ENCODE assay signal across 7 cellular contexts in the genomic region with DNA sequence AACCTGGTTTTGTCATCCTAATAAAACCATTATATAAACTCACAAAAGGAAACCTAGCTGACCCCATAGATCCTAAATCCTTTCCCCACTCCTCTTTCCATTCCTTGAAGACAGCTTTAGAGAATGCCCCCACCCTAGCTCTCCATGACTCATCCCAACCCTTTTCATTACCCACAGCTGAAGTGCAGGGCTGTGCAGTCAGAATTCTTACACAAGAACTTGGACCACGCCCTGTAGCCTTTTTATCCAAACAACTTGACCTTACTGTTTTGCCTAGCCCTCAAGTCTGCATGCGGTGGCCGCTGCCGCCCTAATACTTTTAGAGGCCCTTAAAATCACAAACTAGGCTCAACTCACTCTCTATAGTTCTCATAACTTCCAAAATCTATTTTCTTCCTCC. TPM values are rescaled to one million over a fixed set of nuclear protein-coding genes. Genes with fewer than 3 reads are reported as not detected.
DNase-seq lines count a peak whose midpoint lies in the region; ATAC-seq, FAIRE-seq and TF ChIP-seq lines count a peak whose summit lies in the region.
"Not testable (repeated sequence)": the region's sequence is repeated elsewhere in the genome, so short reads cannot be mapped to it uniquely, and the experiment has no call there.

No MANE protein-coding gene starts in this region.

- TF ChIP-seq RAD21 in K562 (CRISPR knock-in tag; conservative IDR thresholded peaks at IDR 0.05 in 1 of 2, IDR thresholded peaks at IDR 0.05 in 1 of 2), result not testable (repeated sequence)

- in situ Hi-C loops in K562 (cut with MboI), result not testable (repeated sequence)

- not testable (repeated sequence) for H2BK12ac ChIP-seq in mesenchymal stem cell (ENCODE audit: low read length in 2 of 2)

- not testable (repeated sequence) for H4K91ac ChIP-seq in mesenchymal stem cell (ENCODE audit: low read length)

- not testable (repeated sequence) for H3K9me1 ChIP-seq in K562 (ENCODE audit: control insufficient read depth, insufficient read depth, low read length)

- not testable (repeated sequence) for H3K27ac ChIP-seq in Karpas-422 (ENCODE audit: low read length); K562 (ENCODE audit: extremely low read depth, low read depth, low read length); colonic mucosa; mesenchymal stem cell (ENCODE audit: low read length, poor library complexity, severe bottlenecking)

- H2BK120ac ChIP-seq in mesenchymal stem cell (ENCODE audit: low read depth, low read length), result not testable (repeated sequence)

- not testable (repeated sequence) for H2BK5ac ChIP-seq in mesenchymal stem cell (ENCODE audit: low read depth, low read length, poor library complexity, severe bottlenecking)

- H3K9me3 ChIP-seq in Karpas-422 (ENCODE audit: low read length); K562 (replicated peaks; ENCODE audit: control insufficient read depth, insufficient read depth, low read depth, low read length); colonic mucosa; mesenchymal stem cell (ENCODE audit: control insufficient read depth, low read length): not testable (repeated sequence)

- 8% methylated on average over 4 of the region's 4 CpGs for WGBS in K562 (ENCODE audit: insufficient coverage, low coverage, missing lambda C conversion rate)
- 49% methylated on average over 4 of the region's 4 CpGs for whole genome bisulfite sequencing in mesenchymal stem cell

- TF ChIP-seq CTCF in K562 (IDR thresholded peaks at IDR 0.05 in 2 of 3, conservative IDR thresholded peaks at IDR 0.05 in 1 of 3; ENCODE audit: insufficient read depth in 2 of 3, low read depth in 1 of 3, low read length in 3 of 3); colonic mucosa (IDR thresholded peaks at IDR 0.05); fibroblast of the aortic adventitia (IDR thresholded peaks at IDR 0.05; ENCODE audit: insufficient read depth, low read length): not testable (repeated sequence)

- H3K18ac ChIP-seq in mesenchymal stem cell (ENCODE audit: low read depth in 1 of 2, low read length in 2 of 2), result not testable (repeated sequence)

- H3K4me1 ChIP-seq in Karpas-422 (ENCODE audit: low read length); K562 (replicated peaks in 1 of 2; ENCODE audit: control insufficient read depth in 2 of 2, insufficient read depth in 2 of 2, low read length in 2 of 2); colonic mucosa; mesenchymal stem cell (ENCODE audit: control insufficient read depth, insufficient read depth, low read depth, low read length): not testable (repeated sequence)

- H3K9ac ChIP-seq in Karpas-422 (ENCODE audit: low read length); K562 (ENCODE audit: insufficient read depth in 1 of 2, low read depth in 2 of 2, low read length in 2 of 2); colonic mucosa (ENCODE audit: low read depth in 2 of 2, low read length in 2 of 2); mesenchymal stem cell (ENCODE audit: low read length): not testable (repeated sequence)

- H4K8ac ChIP-seq in mesenchymal stem cell (ENCODE audit: low read length), result not testable (repeated sequence)

- TF ChIP-seq EP300 in K562 (IDR thresholded peaks at IDR 0.05; ENCODE audit: low read length), result not testable (repeated sequence)

- H3K4ac ChIP-seq in mesenchymal stem cell (ENCODE audit: low read depth in 1 of 2, low read length in 2 of 2), result not testable (repeated sequence)

- ATAC-seq in K562, result not testable (repeated sequence)

- H2BK15ac ChIP-seq in mesenchymal stem cell (ENCODE audit: low read depth, poor library complexity, severe bottlenecking), result not testable (repeated sequence)

- DNase-seq in EL (peak; percentile 6), Karpas-422 (peak; percentile 21), NOMO-1 treated with DMSO at 0.1 percent for 48 hours (lab: John Stamatoyannopoulos, UW; ENCODE audit: unreplicated experiment) (peak; percentile 0), K562 (ENCODE audit: extremely low read depth in 1 of 4, low spot score in 3 of 4) (peak in 1 of 4 experiments; percentile 51), colonic mucosa (peak; percentile 26), fibroblast of the aortic adventitia (ENCODE audit: low read depth) (peak; percentile 13), mesenchymal stem cell (peak; percentile 39)

- not testable (repeated sequence) for H4K20me1 ChIP-seq in Karpas-422 (ENCODE audit: insufficient read depth, low read depth, low read length); K562 (replicated peaks; ENCODE audit: control insufficient read depth, insufficient read depth, low read length)

- not testable (repeated sequence) for H3K4me2 ChIP-seq in Karpas-422 (ENCODE audit: low read depth, low read length, poor library complexity, severe bottlenecking); K562 (ENCODE audit: insufficient read depth, low read length); mesenchymal stem cell (ENCODE audit: low read length, poor library complexity, severe bottlenecking)

- not testable (repeated sequence) for BruUV-seq in K562 (replicated peaks; lab: Mats Ljungman, UMichigan)

- POLR2A ChIA-PET in K562 (lab: Yijun Ruan, JAX), result not testable (repeated sequence)

- intact Hi-C loops in K562 (cut with micrococcal nuclease); colonic mucosa (cut with DNase I): not testable (repeated sequence)

- not testable (repeated sequence) for H3K27me3 ChIP-seq in Karpas-422 (ENCODE audit: low read length); K562 (ENCODE audit: control insufficient read depth in 2 of 2, insufficient read depth in 2 of 2, low read length in 2 of 2); colonic mucosa; mesenchymal stem cell (ENCODE audit: control insufficient read depth in 1 of 2, insufficient read depth in 1 of 2, low read length in 2 of 2)

- not testable (repeated sequence) for H3K79me1 ChIP-seq in mesenchymal stem cell (replicated peaks; ENCODE audit: low read length, poor library complexity, severe bottlenecking)

- not testable (repeated sequence) for H3K36me3 ChIP-seq in Karpas-422 (ENCODE audit: insufficient read depth, low read length); K562 (ENCODE audit: control insufficient read depth, insufficient read depth, low read length); colonic mucosa; mesenchymal stem cell (ENCODE audit: control insufficient read depth in 1 of 2, insufficient read depth in 2 of 2, low read depth in 1 of 2, low read length in 2 of 2)

- H3K4me3 ChIP-seq in Karpas-422 (ENCODE audit: low read length); K562; colonic mucosa; fibroblast of the aortic adventitia (ENCODE audit: low read depth, low read length); mesenchymal stem cell (ENCODE audit: insufficient read depth in 1 of 2, low read depth in 1 of 2, low read length in 2 of 2): not testable (repeated sequence)

- not testable (repeated sequence) for TF ChIP-seq POLR2A in K562 (conservative IDR thresholded peaks at IDR 0.05)

- not testable (repeated sequence) for H3K23ac ChIP-seq in mesenchymal stem cell (ENCODE audit: low read length in 2 of 2)

- H3K9me2 ChIP-seq in Karpas-422 (replicated peaks; ENCODE audit: insufficient read depth, low read length), result not testable (repeated sequence)

- H3K14ac ChIP-seq in mesenchymal stem cell (ENCODE audit: low read length in 2 of 2), result not testable (repeated sequence)

- not testable (repeated sequence) for H3K79me2 ChIP-seq in Karpas-422 (ENCODE audit: low read length); K562 (ENCODE audit: control insufficient read depth, insufficient read depth, low read length)

- FAIRE-seq in K562 (lab: Jason Lieb, UNC), result not testable (repeated sequence)

- H2AK5ac ChIP-seq in mesenchymal stem cell (ENCODE audit: low read length, severe bottlenecking), result not testable (repeated sequence)

- not testable (repeated sequence) for H2AFZ ChIP-seq in Karpas-422 (ENCODE audit: low read length); K562 (ENCODE audit: low read depth, low read length); mesenchymal stem cell (ENCODE audit: low read depth, low read length)

- CTCF ChIA-PET in K562 (lab: Yijun Ruan, JAX; ENCODE audit: low intra/inter-chr PET ratio), result not testable (repeated sequence)

RNA-seq across cellular contexts. Expression of a gene that starts 21.5 kb away (rescaled TPM):
- 31.7 and 36.4 TPM in 2 replicates for total RNA-seq in Karpas-422 (2014; rRNA removed; shearing (Covaris generic); ENCODE audit: low replicate concordance)
- 28.2 and 61.8 TPM in 2 replicates for total RNA-seq in K562 (2011; cell fraction: chromatin; rRNA removed; ENCODE audit: low replicate concordance)
- total RNA-seq in K562 (2011; cell fraction: nucleolus; rRNA removed), result 16.7 and 26.5 TPM in 2 replicates
- total RNA-seq in K562 (2011; cell fraction: nucleoplasm; rRNA removed), result 37.0 and 53.3 TPM in 2 replicates
- total RNA-seq in K562 (2014; rRNA removed) (13.2 and 13.8 TPM in 2 replicates), K562 (2014; rRNA removed; fragmentation: Illumina TruSeq; extraction: Trizol) (23.6 and 25.5 TPM in 2 replicates), K562 (2015; rRNA removed; fragmentation: Illumina TruSeq; extraction: Trizol) (19.0 and 19.6 TPM in 2 replicates), K562 (2021) (15.1 and 16.3 TPM in 2 replicates), colonic mucosa (10 to 100 TPM; 22.7 to 25.2 TPM), fibroblast of the aortic adventitia (ENCODE audit: low replicate concordance) (20.5 and 26.2 TPM in 2 replicates)
- polyA plus RNA-seq in K562 (2011; rRNA removed) (19.3 and 22.5 TPM in 2 replicates), K562 (2014; fragmentation: Illumina TruSeq; extraction: Trizol) (19.8 and 24.2 TPM in 2 replicates), K562 (2014; fragmentation: Nextera tagmentation; extraction: Ambion mirVana) (1 to 10 TPM; 6.4 to 8.7 TPM), K562 (2014; rRNA removed) (17.0 and 20.5 TPM in 2 replicates)
- 4.2 and 11.0 TPM in 2 replicates for polyA plus RNA-seq in K562 (2011; cell fraction: cytosol; rRNA removed)
- 21.9 and 28.3 TPM in 2 replicates for polyA plus RNA-seq in K562 (2011; cell fraction: nucleus; rRNA removed)
- polyA plus RNA-seq in K562 (2012), result 10.2 and 12.4 TPM in 2 replicates
- 26.3 and 37.3 TPM in 2 replicates for polyA minus RNA-seq in K562 (2011; rRNA and poly(A)+ RNA removed)
- polyA minus RNA-seq in K562 (2011; cell fraction: cytosol; rRNA and poly(A)+ RNA removed), result 8.8 and 12.1 TPM in 2 replicates
- 18.8 and 43.0 TPM in 2 replicates for polyA minus RNA-seq in K562 (2011; cell fraction: nucleus; rRNA and poly(A)+ RNA removed)
- polyA plus RNA-seq in mesenchymal stem cell (2013, experiment 1 of 2), result 4.0 TPM
- 3.6 TPM for polyA plus RNA-seq in mesenchymal stem cell (2013, experiment 2 of 2)
